1 cellular context compared by ENCODE assay signal in genomic region chr20:50283922-50284810, GRCh38.
TF ChIP-seq lines count a peak whose summit lies in the region.

No MANE protein-coding gene starts in this region.

TF ChIP-seq in HEK293, 187 proteins besides CTCF, POLR2A, EP300 and RAD21 (continued from another document):
- TF ChIP-seq REST (tag by site-specific recombination; IDR thresholded peaks at IDR 0.05), result no peak
- no peak for TF ChIP-seq ZNF639 (tag by site-specific recombination; IDR thresholded peaks at IDR 0.05)
- TF ChIP-seq HOXC10 (CRISPR knock-in tag; IDR thresholded peaks at IDR 0.05), result no peak
- no peak for TF ChIP-seq ZNF549 (tag by site-specific recombination; IDR thresholded peaks at IDR 0.05)
- TF ChIP-seq BCL11A (tag by site-specific recombination; IDR thresholded peaks at IDR 0.05; ENCODE audit: low read depth), result no peak
- TF ChIP-seq ZFP3 (tag by site-specific recombination; IDR thresholded peaks at IDR 0.05; ENCODE audit: low read depth), result no peak
- TF ChIP-seq ZNF677 (tag by site-specific recombination; IDR thresholded peaks at IDR 0.05), result no peak
- TF ChIP-seq PRDM2 (tag by site-specific recombination; IDR thresholded peaks at IDR 0.05; ENCODE audit: borderline replicate concordance), result no peak
- no peak for TF ChIP-seq ZNF16 (tag by site-specific recombination; IDR thresholded peaks at IDR 0.05; ENCODE audit: low read depth)
- no peak for TF ChIP-seq HOXA7 (CRISPR knock-in tag; IDR thresholded peaks at IDR 0.05; ENCODE audit: borderline replicate concordance)
- TF ChIP-seq ZNF341 (tag by site-specific recombination; IDR thresholded peaks at IDR 0.05; ENCODE audit: low read depth), result no peak
- no peak for TF ChIP-seq ZNF18 (tag by site-specific recombination; IDR thresholded peaks at IDR 0.05)
- TF ChIP-seq ZNF23 (tag by site-specific recombination; IDR thresholded peaks at IDR 0.05; ENCODE audit: borderline replicate concordance), result no peak
- TF ChIP-seq PATZ1 (tag by site-specific recombination; IDR thresholded peaks at IDR 0.05), result no peak
- no peak for TF ChIP-seq ZNF626 (tag by site-specific recombination; IDR thresholded peaks at IDR 0.05)
- no peak for TF ChIP-seq BCL6B (tag by site-specific recombination; IDR thresholded peaks at IDR 0.05)
- TF ChIP-seq ZNF596 (tag by site-specific recombination; IDR thresholded peaks at IDR 0.05), result no peak
- peak; percentile 94 for TF ChIP-seq GLIS1 (tag by site-specific recombination; IDR thresholded peaks at IDR 0.05)
- no peak for TF ChIP-seq KLF16 (tag by site-specific recombination; IDR thresholded peaks at IDR 0.05)
- no peak for TF ChIP-seq TCF7L2 (IDR thresholded peaks at IDR 0.05; ENCODE audit: borderline replicate concordance, low read depth, low read length)
- TF ChIP-seq KLF17 (tag by site-specific recombination; IDR thresholded peaks at IDR 0.05), result peak; percentile 29
- TF ChIP-seq ZNF544 (tag by site-specific recombination; IDR thresholded peaks at IDR 0.05), result no peak
- no peak for TF ChIP-seq ZNF274 (IDR thresholded peaks at IDR 0.05; ENCODE audit: low read length)
- TF ChIP-seq ZNF274 (tag by site-specific recombination; IDR thresholded peaks at IDR 0.05; ENCODE audit: borderline replicate concordance), result no peak
- TF ChIP-seq ZFP41 (tag by site-specific recombination; IDR thresholded peaks at IDR 0.05; ENCODE audit: borderline replicate concordance), result no peak
- no peak for TF ChIP-seq ZNF121 (tag by site-specific recombination; IDR thresholded peaks at IDR 0.05)
- no peak for TF ChIP-seq ZNF792 (tag by site-specific recombination; IDR thresholded peaks at IDR 0.05)
- 0 out of 2 replicates have a peak, but pooled peaks have one; percentile 32 for TF ChIP-seq WT1 (tag by site-specific recombination; IDR thresholded peaks at IDR 0.05)
- no peak for TF ChIP-seq ZNF488 (tag by site-specific recombination; IDR thresholded peaks at IDR 0.05)
- no peak for TF ChIP-seq ZNF175 (tag by site-specific recombination; IDR thresholded peaks at IDR 0.05)
- TF ChIP-seq ZSCAN16 (tag by site-specific recombination; IDR thresholded peaks at IDR 0.05), result peak; percentile 35; the same call in 1 of the 2 replicates
- TF ChIP-seq ZBTB48 (tag by site-specific recombination; IDR thresholded peaks at IDR 0.05), result 0 out of 2 replicates have a peak, but pooled peaks have one; percentile 42
- TF ChIP-seq ZNF169 (tag by site-specific recombination; IDR thresholded peaks at IDR 0.05), result no peak
- TF ChIP-seq ZNF449 (tag by site-specific recombination; IDR thresholded peaks at IDR 0.05), result no peak
- no peak for TF ChIP-seq YY1 (tag by site-specific recombination; IDR thresholded peaks at IDR 0.05)
- TF ChIP-seq ZNF302 (tag by site-specific recombination; IDR thresholded peaks at IDR 0.05; ENCODE audit: low read depth), result no peak
